ENCODE assay signal across 3 cellular contexts in the genomic region with DNA sequence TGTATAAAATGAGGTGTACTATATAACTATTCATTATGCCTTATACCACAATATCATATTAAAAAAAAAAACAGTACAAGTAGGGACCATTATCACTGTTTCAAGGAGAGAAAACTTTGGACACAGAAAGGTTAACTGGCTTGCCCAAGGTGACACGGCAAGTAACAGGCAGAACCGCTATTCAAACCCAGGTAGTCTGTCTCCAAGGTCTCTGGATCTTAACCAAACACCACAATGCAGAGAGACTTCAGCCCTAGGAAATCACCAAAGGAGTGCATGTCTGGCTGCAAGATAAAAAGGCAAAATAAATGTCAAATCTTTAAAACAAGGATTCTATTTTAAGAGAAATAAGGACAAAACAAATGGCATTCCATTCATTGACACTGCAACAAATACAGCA.
"Had no signal": no experiment of that assay in that cellular context is flagged by ENCODE, and none has a peak within 500 bp of the region (broad histone marks: within the 10 kb centered on the region; RNA-seq: fewer than 3 reads in every experiment).

No MANE protein-coding gene starts in this region.

- DNase-seq: GDM1, GF-D8 had no signal

- ATAC-seq: GM12878 had no signal
